In genomic region chr20:1803216-1804128, GRCh38 we compare ENCODE assay signal across 9 cellular contexts.
DNase-seq lines count a peak whose midpoint lies in the region; ATAC-seq and TF ChIP-seq lines count a peak whose summit lies in the region.
"Had no signal": no experiment of that assay in that cellular context is flagged by ENCODE, and none has a peak within 500 bp of the region (broad histone marks: within the 10 kb centered on the region; RNA-seq: fewer than 3 reads in every experiment).

No MANE protein-coding gene starts in this region.

- CTCF ChIA-PET in CD4-positive, alpha-beta memory T cell (lab: Charles Lee; ENCODE audit: partially characterized antibody) = no interaction called here

- no peak overlapping the region for H2BK12ac ChIP-seq in H9 (ENCODE audit: insufficient read length, low read depth, low read length)

- no peak overlapping the region for H3K23ac ChIP-seq in H9 (ENCODE audit: insufficient read length, low read depth, low read length)

- H3K14ac ChIP-seq in H9 (ENCODE audit: insufficient read depth, low read length) = peak overlapping the region; percentile 95

- H3K56ac ChIP-seq in H9 (ENCODE audit: insufficient read length, low read depth, low read length) = no peak overlapping the region

- H3K27ac Mint-ChIP-seq in CD4-positive, alpha-beta memory T cell = no peak overlapping the region
- no peak overlapping the region; a peak in 1 of 7 replicates for H3K27ac Mint-ChIP-seq in H9

- no peak overlapping the region; the same call in 1 of the 2 replicates for H3K4ac ChIP-seq in H9 (ENCODE audit: low read depth, low read length)

- no peak overlapping the region for H2BK20ac ChIP-seq in H9 (ENCODE audit: low read depth, low read length, poor library complexity, severe bottlenecking)

- peak overlapping the region; percentile 94 for H3K18ac ChIP-seq in H9 (ENCODE audit: insufficient read length, low read depth, low read length)

- no peaks in the 10 kb centered on the region for H3K79me2 ChIP-seq in H9 (ENCODE audit: insufficient read depth, low read length)

- peak overlapping the region; percentile 80 for H2BK120ac ChIP-seq in H9 (ENCODE audit: low read depth, low read length, poor library complexity, severe bottlenecking)

- no peaks in the 10 kb centered on the region for H4K20me1 ChIP-seq in H9 (ENCODE audit: control insufficient read depth, insufficient read depth, insufficient read length)

- ATAC-seq in right lobe of liver (peak; percentile 53 to 68 (median 58)), GM21515 (IDR thresholded peaks at IDR 0.05; ENCODE audit: unreplicated experiment) (no peak), HG02623 (IDR thresholded peaks at IDR 0.05; ENCODE audit: unreplicated experiment) (no peak)
- ATAC-seq: K562 had no signal

- H3K36me3 Mint-ChIP-seq in CD4-positive, alpha-beta memory T cell = no peaks in the 10 kb centered on the region
- no peaks in the 10 kb centered on the region for H3K36me3 Mint-ChIP-seq in H9 (ENCODE audit: insufficient read depth in 1 of 3, low read depth in 3 of 3)

- TF ChIP-seq EP300 in stomach (IDR thresholded peaks at IDR 0.05) = no peak

- peaks cover 20% of the 10 kb centered on the region for H3K27me3 ChIP-seq in CD4-positive, alpha-beta memory T cell (ENCODE audit: insufficient read depth, low read length)
- H3K27me3 ChIP-seq in H9 (ENCODE audit: insufficient read depth, low read length) (peaks cover 8% of the 10 kb centered on the region; the same call in 1 of the 2 replicates), right lobe of liver (peaks cover 0 to 10% of the 10 kb centered on the region in 2 donors), stomach (peaks cover 0 to 43% (median 35%) of the 10 kb centered on the region in 3 donors)

- H3K36me3 ChIP-seq in CD4-positive, alpha-beta memory T cell (ENCODE audit: insufficient read depth, low read length) = no peaks in the 10 kb centered on the region
- H3K36me3 ChIP-seq in right lobe of liver (no peaks in the 10 kb centered on the region), stomach (no peaks in the 10 kb centered on the region)

- intact Hi-C loops in CD4-positive, alpha-beta memory T cell (cut with micrococcal nuclease) = no loop called here
- intact Hi-C loops in right lobe of liver (cut with DNase I) = no loop called here
- intact Hi-C loops in stomach (cut with DNase I; ENCODE audit: low total_unique reads) = loop anchor here (10.0 kb wide), 1 partner anchor 91 kb away; the partner anchor contains the start of gene SIRPA

- peak overlapping the region; percentile 83 for H3K4me2 ChIP-seq in H9 (ENCODE audit: insufficient read depth, insufficient read length, low read length)

- TF ChIP-seq CTCF in H9 (conservative IDR thresholded peaks at IDR 0.05) (no peak), right lobe of liver (IDR thresholded peaks at IDR 0.05) (no peak), stomach (IDR thresholded peaks at IDR 0.05) (no peak)

- no peak overlapping the region for H2AK5ac ChIP-seq in H9 (ENCODE audit: insufficient read length, low read length)

- no peaks in the 10 kb centered on the region for H3K9me3 ChIP-seq in CD4-positive, alpha-beta memory T cell (ENCODE audit: control insufficient read depth in 1 of 2, low read length in 2 of 2)
- no peaks in the 10 kb centered on the region for H3K9me3 ChIP-seq in H9 (ENCODE audit: control insufficient read depth, low read depth, low read length)
- no peaks in the 10 kb centered on the region for H3K9me3 ChIP-seq in right lobe of liver
- H3K9me3 ChIP-seq in stomach = no peaks in the 10 kb centered on the region

- POLR2A ChIA-PET in CD4-positive, alpha-beta memory T cell (lab: Charles Lee; ENCODE audit: partially characterized antibody) = no interaction called here

- peak overlapping the region in 7 of 8 donors; percentile 4 to 65 (median 20) for H3K4me3 Mint-ChIP-seq in CD4-positive, alpha-beta memory T cell
- H3K4me3 Mint-ChIP-seq in H9 = peak overlapping the region; percentile 66 to 87

- peaks cover 15% of the 10 kb centered on the region for H3K4me1 ChIP-seq in CD4-positive, alpha-beta memory T cell (ENCODE audit: insufficient read depth, low read length)
- H3K4me1 ChIP-seq in H9 (ENCODE audit: insufficient read depth, low read length) = peaks cover 2% of the 10 kb centered on the region; the same call in 1 of the 2 replicates
- H3K4me1 ChIP-seq in right lobe of liver = peaks cover 0 to 17% (median 5%) of the 10 kb centered on the region in 4 donors
- H3K4me1 ChIP-seq in stomach = peaks cover 10 to 38% (median 24%) of the 10 kb centered on the region in 4 donors

- no peak overlapping the region for H4K5ac ChIP-seq in H9 (ENCODE audit: insufficient read length, low read depth, low read length)

- H4K8ac ChIP-seq in H9 (replicated peaks; ENCODE audit: insufficient read length, low read depth, low read length) = no peak overlapping the region

- H3K27ac ChIP-seq in CD4-positive, alpha-beta memory T cell (ENCODE audit: low read depth, low read length) = no peak overlapping the region
- H3K27ac ChIP-seq in H9 (ENCODE audit: insufficient read length, low read depth, low read length) = no peak overlapping the region
- H3K27ac ChIP-seq in right lobe of liver = peak overlapping the region; percentile 39 to 83 (median 65)
- peak overlapping the region; percentile 30 to 86 (median 75) for H3K27ac ChIP-seq in stomach

- TF ChIP-seq POLR2A in right lobe of liver (IDR thresholded peaks at IDR 0.05) (peak; percentile 37), stomach (IDR thresholded peaks at IDR 0.05) (no peak)

- H3K9ac ChIP-seq in H9 (ENCODE audit: extremely low read depth, insufficient read length, low read length) = peak overlapping the region; percentile 63

- H2BK15ac ChIP-seq in H9 (ENCODE audit: low read depth, low read length) = no peak overlapping the region

- peaks cover 6 to 19% (median 14%) of the 10 kb centered on the region in 4 donors for H3K4me1 Mint-ChIP-seq in CD4-positive, alpha-beta memory T cell
- H3K4me1 Mint-ChIP-seq in H9 = peaks cover 52 to 53% of the 10 kb centered on the region in 2 experiments

- H3K9me3 Mint-ChIP-seq in CD4-positive, alpha-beta memory T cell = no peaks in the 10 kb centered on the region
- H3K9me3 Mint-ChIP-seq in H9 = no peaks in the 10 kb centered on the region

- H3K23me2 ChIP-seq in H9 (ENCODE audit: insufficient read length, low read depth, low read length, poor library complexity, severe bottlenecking) = peaks cover 13% of the 10 kb centered on the region

- no peak overlapping the region for H4K91ac ChIP-seq in H9 (ENCODE audit: insufficient read length, low read depth, low read length)

- peaks cover 38 to 51% of the 10 kb centered on the region in 2 donors for H3K27me3 Mint-ChIP-seq in CD4-positive, alpha-beta memory T cell
- H3K27me3 Mint-ChIP-seq in H9 (ENCODE audit: low read depth) = peaks cover 44% of the 10 kb centered on the region

- WGBS in H9 (ENCODE audit: extremely low coverage, insufficient read length, low lambda C conversion rate) = no CpG with 5 or more reads among the region's 96 CpGs
- 17% methylated on average over 6 of the region's 96 CpGs for WGBS in right lobe of liver (ENCODE audit: insufficient coverage, low coverage, low lambda C conversion rate, missing lambda C conversion rate)
- WGBS in stomach, 5 donors = 1 to 5% (median 3%) methylated on average over 24 to 96 of the region's 96 CpGs

- H3K4me3 ChIP-seq in CD4-positive, alpha-beta memory T cell (ENCODE audit: low read length in 2 of 2) = no peak overlapping the region
- H3K4me3 ChIP-seq in right lobe of liver = peak overlapping the region; percentile 40 to 55 (median 44)
- H3K4me3 ChIP-seq in stomach = peak overlapping the region; percentile 52 to 63 (median 54)
- H3K4me3 ChIP-seq: K562 had no signal

- peak overlapping the region; percentile 72 for H2AFZ ChIP-seq in H9 (ENCODE audit: low read length)

- no peaks in the 10 kb centered on the region for H3K79me1 ChIP-seq in H9 (ENCODE audit: insufficient read depth, low read depth, low read length, poor library complexity, severe bottlenecking)

- H2BK5ac ChIP-seq in H9 (ENCODE audit: insufficient read length, low read length) = no peak overlapping the region

- H3T11ph ChIP-seq in H9 (ENCODE audit: low read length) = peak overlapping the region; percentile 81

- DNase-seq in CD4-positive, alpha-beta memory T cell = no peak
- DNase-seq in H9 (peak; percentile 81), SIG-M5 (lab: John Stamatoyannopoulos, UW) (peak; percentile 77), dermis blood vessel endothelial cell (peak; percentile 83), right lobe of liver (peak; percentile 72 to 75 (median 74)), stomach (peak; percentile 48)

Comparison
In these comparisons a context has a peak if more than half of its experiments do, and no peak if none do; other contexts are left out.
1. DNase-seq: peak in H9 (single experiment), SIG-M5 (single experiment), dermis blood vessel endothelial cell (single experiment), right lobe of liver (3 of 3) and stomach (single experiment); none in CD4-positive, alpha-beta memory T cell (0 of 5).
2. H3K27ac ChIP-seq: peak in right lobe of liver (3 of 3) and stomach (5 of 5); none in CD4-positive, alpha-beta memory T cell (single experiment) and H9 (single experiment).
3. H3K4me3 ChIP-seq: peak in right lobe of liver (3 of 3) and stomach (4 of 4); none in CD4-positive, alpha-beta memory T cell (0 of 2).
4. ATAC-seq: peak in right lobe of liver (4 of 4); none in GM21515 (single experiment) and HG02623 (single experiment).